ENCODE assay signal across 14 cellular contexts in genomic region chr2:239309398-239310245, GRCh38.
DNase-seq lines count a peak whose midpoint lies in the region; ATAC-seq, FAIRE-seq and TF ChIP-seq lines count a peak whose summit lies in the region.
"Had no signal": no experiment of that assay in that cellular context is flagged by ENCODE, and none has a peak within 500 bp of the region (broad histone marks: within the 10 kb centered on the region; RNA-seq: fewer than 3 reads in every experiment).

No MANE protein-coding gene starts in this region.

- DNase-seq in AG09309 (ENCODE audit: low read depth) (no peak), activated B cell treated with CpG ODN at 0.5 μM for 24 hours (peak; percentile 5), left ventricle myocardium superior (peak; percentile 47), sigmoid colon (peak; percentile 70), NCI-H82 (lab: John Stamatoyannopoulos, UW) (no peak), D721Med (ENCODE audit: insufficient read length, low spot score) (no peak)
- DNase-seq in stimulated activated CD4-positive, alpha-beta T cell treated with anti-CD3 and anti-CD28 coated beads, Interleukin-4, amount 100 ng/mL, for 1 hour, result no peak
- DNase-seq: CD8-positive, alpha-beta T cell; effector memory CD8-positive, alpha-beta T cell; kidney glomerular epithelial cell; NCI-H1694 treated with DMSO at 0.1 percent for 48 hours had no signal

- FAIRE-seq in D721Med (lab: Jason Lieb, UNC), result no peak

- TF ChIP-seq CTCF in AG09309 (IDR thresholded peaks at IDR 0.05; ENCODE audit: control insufficient read depth, insufficient read depth, low read depth, low read length, missing control alignments), result peak; percentile 2
- no peak for TF ChIP-seq CTCF in activated B cell treated with CpG ODN at 0.5 μM for 24 hours (IDR thresholded peaks at IDR 0.05)
- peak in 1 of 4 experiments; percentile 35 for TF ChIP-seq CTCF in sigmoid colon (IDR thresholded peaks at IDR 0.05)
- no peak for TF ChIP-seq CTCF in D721Med (IDR thresholded peaks at IDR 0.05; ENCODE audit: insufficient read depth, missing control alignments)

- peaks cover 5% of the 10 kb centered on the region for H3K9me3 Mint-ChIP-seq in activated B cell treated with CpG ODN at 0.5 μM for 24 hours
- H3K9me3 Mint-ChIP-seq: CD8-positive, alpha-beta T cell; effector memory CD8-positive, alpha-beta T cell had no signal

- ATAC-seq in activated B cell treated with CpG ODN at 0.5 μM for 24 hours (ENCODE audit: low read depth), result no peak
- peak; percentile 8 for ATAC-seq in left ventricle myocardium superior
- no peak for ATAC-seq in GM19395 (IDR thresholded peaks at IDR 0.05; ENCODE audit: unreplicated experiment)
- ATAC-seq: CD8-positive, alpha-beta T cell; effector memory CD8-positive, alpha-beta T cell had no signal

- H3K9me3 ChIP-seq in sigmoid colon, result no peaks in the 10 kb centered on the region

- intact Hi-C loops in activated B cell treated with CpG ODN at 0.5 μM for 24 hours (cut with micrococcal nuclease) (no loop called here), left ventricle myocardium superior (cut with micrococcal nuclease) (no loop called here), sigmoid colon (cut with DNase I) (loop anchor here (2.0 to 5.0 kb wide), 5 partner anchors 19 to 197 kb away; no protein-coding TSS in a partner anchor)

- peaks cover 9% of the 10 kb centered on the region for H3K4me1 Mint-ChIP-seq in activated B cell treated with CpG ODN at 0.5 μM for 24 hours

- POLR2A ChIA-PET in activated B cell treated with CpG ODN at 0.5 μM for 24 hours (lab: Charles Lee), result no interaction called here

- peak overlapping the region; percentile 93 to 97 (median 96) for H3K27ac ChIP-seq in sigmoid colon
- H3K27ac ChIP-seq: RWPE1 had no signal

- H3K4me3 Mint-ChIP-seq in activated B cell treated with CpG ODN at 0.5 μM for 24 hours, result no peak overlapping the region
- H3K4me3 Mint-ChIP-seq: CD8-positive, alpha-beta T cell; effector memory CD8-positive, alpha-beta T cell; GM23338 had no signal

- no peaks in the 10 kb centered on the region for H3K36me3 ChIP-seq in sigmoid colon

- TF ChIP-seq EP300 in sigmoid colon (IDR thresholded peaks at IDR 0.05), result no peak

- no peak overlapping the region for H3K27ac Mint-ChIP-seq in activated B cell treated with CpG ODN at 0.5 μM for 24 hours
- H3K27ac Mint-ChIP-seq: CD8-positive, alpha-beta T cell; effector memory CD8-positive, alpha-beta T cell had no signal

- TF ChIP-seq POLR2A in sigmoid colon (IDR thresholded peaks at IDR 0.05), result no peak

- H3K4me3 ChIP-seq in AG09309 (ENCODE audit: control insufficient read depth, low read depth, low read length), result peak overlapping the region; percentile 44; the same call in 1 of the 2 replicates
- H3K4me3 ChIP-seq in sigmoid colon, result peak overlapping the region; percentile 48 to 62 (median 54)
- H3K4me3 ChIP-seq: GM23338 had no signal

- H3K36me3 Mint-ChIP-seq in activated B cell treated with CpG ODN at 0.5 μM for 24 hours (ENCODE audit: low read depth), result peaks cover 7% of the 10 kb centered on the region
- H3K36me3 Mint-ChIP-seq: CD8-positive, alpha-beta T cell had no signal

- H3K27me3 Mint-ChIP-seq in activated B cell treated with CpG ODN at 0.5 μM for 24 hours, result no peaks in the 10 kb centered on the region
- H3K27me3 Mint-ChIP-seq: effector memory CD8-positive, alpha-beta T cell had no signal

- H3K27me3 ChIP-seq in sigmoid colon, result no peaks in the 10 kb centered on the region

- 79 to 89% methylated on average over 18 of the region's 18 CpGs for WGBS in sigmoid colon, 2 donors

- CTCF ChIA-PET in activated B cell treated with CpG ODN at 0.5 μM for 24 hours (lab: Charles Lee), result no interaction called here

- peaks cover 4 to 88% (median 86%) of the 10 kb centered on the region in 4 donors for H3K4me1 ChIP-seq in sigmoid colon

Comparison
In these comparisons a context has a peak if more than half of its experiments do, and no peak if none do; other contexts are left out.
1. DNase-seq: peak in activated B cell treated with CpG ODN at 0.5 μM for 24 hours (single experiment), left ventricle myocardium superior (single experiment) and sigmoid colon (single experiment); none in AG09309 (single experiment), NCI-H82 (single experiment), D721Med (single experiment) and stimulated activated CD4-positive, alpha-beta T cell treated with anti-CD3 and anti-CD28 coated beads, Interleukin-4, amount 100 ng/mL, for 1 hour (single experiment).